In the genomic region with DNA sequence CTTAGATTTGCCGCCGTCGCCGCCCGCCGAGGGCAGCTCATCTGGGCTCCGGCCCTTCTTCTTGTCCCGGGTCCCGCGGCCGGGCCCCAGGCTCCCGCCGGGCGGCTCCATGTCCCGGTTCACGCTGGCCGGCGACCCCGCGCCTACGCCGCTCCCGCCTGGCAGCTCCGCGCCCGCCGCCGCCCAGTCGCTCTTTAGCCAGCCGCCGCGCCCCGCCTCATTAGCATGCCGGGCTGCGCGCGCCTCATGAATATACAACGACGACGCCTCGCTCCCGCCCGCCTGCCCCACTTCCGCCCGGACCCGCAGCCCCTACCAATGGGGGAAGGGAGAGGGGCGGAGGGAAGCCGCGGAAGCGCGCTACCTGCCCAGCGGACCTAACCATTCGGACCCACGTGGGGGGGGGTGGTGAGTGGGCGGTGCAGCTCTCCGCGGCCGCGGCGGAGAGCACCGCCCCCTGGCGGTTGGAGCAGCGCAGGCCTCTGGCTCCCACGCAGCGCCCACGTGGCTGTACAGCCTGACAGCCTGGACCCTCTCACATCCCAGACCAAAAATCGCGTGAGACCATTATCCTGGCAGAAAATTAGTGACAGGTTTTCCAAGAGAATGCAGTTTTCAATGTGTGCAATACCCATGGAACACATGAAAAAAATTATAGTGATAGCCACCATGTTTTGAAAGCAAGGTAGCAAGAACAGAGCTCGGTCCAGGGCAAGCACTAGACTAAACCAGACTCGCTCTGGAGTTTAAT, we compare ENCODE assay signal across 1 cellular context.
TF ChIP-seq lines count a peak whose summit lies in the region.

A gene (minus strand): TSS at position 197 of the 751 bp plus-strand sequence. CDS start 86 bp downstream, at position 111.

TF ChIP-seq in HepG2, 621 proteins besides CTCF, POLR2A, EP300 and RAD21 (continued from another document and continues in another):
- TF ChIP-seq, protein P1, sequence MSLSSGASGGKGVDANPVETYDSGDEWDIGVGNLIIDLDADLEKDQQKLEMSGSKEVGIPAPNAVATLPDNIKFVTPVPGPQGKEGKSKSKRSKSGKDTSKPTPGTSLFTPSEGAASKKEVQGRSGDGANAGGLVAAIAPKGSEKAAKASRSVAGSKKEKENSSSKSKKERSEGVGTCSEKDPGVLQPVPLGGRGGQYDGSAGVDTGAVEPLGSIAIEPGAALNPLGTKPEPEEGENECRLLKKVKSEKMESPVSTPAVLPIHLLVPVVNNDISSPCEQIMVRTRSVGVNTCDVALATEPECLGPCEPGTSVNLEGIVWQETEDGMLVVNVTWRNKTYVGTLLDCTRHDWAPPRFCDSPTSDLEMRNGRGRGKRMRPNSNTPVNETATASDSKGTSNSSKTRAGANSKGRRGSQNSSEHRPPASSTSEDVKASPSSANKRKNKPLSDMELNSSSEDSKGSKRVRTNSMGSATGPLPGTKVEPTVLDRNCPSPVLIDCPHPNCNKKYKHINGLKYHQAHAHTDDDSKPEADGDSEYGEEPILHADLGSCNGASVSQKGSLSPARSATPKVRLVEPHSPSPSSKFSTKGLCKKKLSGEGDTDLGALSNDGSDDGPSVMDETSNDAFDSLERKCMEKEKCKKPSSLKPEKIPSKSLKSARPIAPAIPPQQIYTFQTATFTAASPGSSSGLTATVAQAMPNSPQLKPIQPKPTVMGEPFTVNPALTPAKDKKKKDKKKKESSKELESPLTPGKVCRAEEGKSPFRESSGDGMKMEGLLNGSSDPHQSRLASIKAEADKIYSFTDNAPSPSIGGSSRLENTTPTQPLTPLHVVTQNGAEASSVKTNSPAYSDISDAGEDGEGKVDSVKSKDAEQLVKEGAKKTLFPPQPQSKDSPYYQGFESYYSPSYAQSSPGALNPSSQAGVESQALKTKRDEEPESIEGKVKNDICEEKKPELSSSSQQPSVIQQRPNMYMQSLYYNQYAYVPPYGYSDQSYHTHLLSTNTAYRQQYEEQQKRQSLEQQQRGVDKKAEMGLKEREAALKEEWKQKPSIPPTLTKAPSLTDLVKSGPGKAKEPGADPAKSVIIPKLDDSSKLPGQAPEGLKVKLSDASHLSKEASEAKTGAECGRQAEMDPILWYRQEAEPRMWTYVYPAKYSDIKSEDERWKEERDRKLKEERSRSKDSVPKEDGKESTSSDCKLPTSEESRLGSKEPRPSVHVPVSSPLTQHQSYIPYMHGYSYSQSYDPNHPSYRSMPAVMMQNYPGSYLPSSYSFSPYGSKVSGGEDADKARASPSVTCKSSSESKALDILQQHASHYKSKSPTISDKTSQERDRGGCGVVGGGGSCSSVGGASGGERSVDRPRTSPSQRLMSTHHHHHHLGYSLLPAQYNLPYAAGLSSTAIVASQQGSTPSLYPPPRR (CRISPR knock-in tag; IDR thresholded peaks at IDR 0.05; ENCODE audit: borderline replicate concordance), result peak; percentile 59; the same call in 1 of the 2 replicates
- no peak for TF ChIP-seq EZH2 (conservative IDR thresholded peaks at IDR 0.05; ENCODE audit: low read depth, low read length)
- no peak for TF ChIP-seq ZNF274 (CRISPR knock-in tag; IDR thresholded peaks at IDR 0.05)
- TF ChIP-seq, protein P2, sequence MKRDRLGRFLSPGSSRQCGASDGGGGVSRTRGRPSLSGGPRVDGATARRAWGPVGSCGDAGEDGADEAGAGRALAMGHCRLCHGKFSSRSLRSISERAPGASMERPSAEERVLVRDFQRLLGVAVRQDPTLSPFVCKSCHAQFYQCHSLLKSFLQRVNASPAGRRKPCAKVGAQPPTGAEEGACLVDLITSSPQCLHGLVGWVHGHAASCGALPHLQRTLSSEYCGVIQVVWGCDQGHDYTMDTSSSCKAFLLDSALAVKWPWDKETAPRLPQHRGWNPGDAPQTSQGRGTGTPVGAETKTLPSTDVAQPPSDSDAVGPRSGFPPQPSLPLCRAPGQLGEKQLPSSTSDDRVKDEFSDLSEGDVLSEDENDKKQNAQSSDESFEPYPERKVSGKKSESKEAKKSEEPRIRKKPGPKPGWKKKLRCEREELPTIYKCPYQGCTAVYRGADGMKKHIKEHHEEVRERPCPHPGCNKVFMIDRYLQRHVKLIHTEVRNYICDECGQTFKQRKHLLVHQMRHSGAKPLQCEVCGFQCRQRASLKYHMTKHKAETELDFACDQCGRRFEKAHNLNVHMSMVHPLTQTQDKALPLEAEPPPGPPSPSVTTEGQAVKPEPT (CRISPR knock-in tag; IDR thresholded peaks at IDR 0.05; ENCODE audit: low read depth), result 0 out of 2 replicates have a peak, but pooled peaks have one; percentile 40
- TF ChIP-seq, protein P3, sequence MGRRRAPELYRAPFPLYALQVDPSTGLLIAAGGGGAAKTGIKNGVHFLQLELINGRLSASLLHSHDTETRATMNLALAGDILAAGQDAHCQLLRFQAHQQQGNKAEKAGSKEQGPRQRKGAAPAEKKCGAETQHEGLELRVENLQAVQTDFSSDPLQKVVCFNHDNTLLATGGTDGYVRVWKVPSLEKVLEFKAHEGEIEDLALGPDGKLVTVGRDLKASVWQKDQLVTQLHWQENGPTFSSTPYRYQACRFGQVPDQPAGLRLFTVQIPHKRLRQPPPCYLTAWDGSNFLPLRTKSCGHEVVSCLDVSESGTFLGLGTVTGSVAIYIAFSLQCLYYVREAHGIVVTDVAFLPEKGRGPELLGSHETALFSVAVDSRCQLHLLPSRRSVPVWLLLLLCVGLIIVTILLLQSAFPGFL (CRISPR knock-in tag; IDR thresholded peaks at IDR 0.05), result no peak
- 0 out of 2 replicates have a peak, but pooled peaks have one; percentile 25 for TF ChIP-seq MIER2 (CRISPR knock-in tag; IDR thresholded peaks at IDR 0.05)
- 0 out of 2 replicates have a peak, but pooled peaks have one; percentile 6 for TF ChIP-seq CEBPG (CRISPR knock-in tag; IDR thresholded peaks at IDR 0.05)
- TF ChIP-seq, protein P4, sequence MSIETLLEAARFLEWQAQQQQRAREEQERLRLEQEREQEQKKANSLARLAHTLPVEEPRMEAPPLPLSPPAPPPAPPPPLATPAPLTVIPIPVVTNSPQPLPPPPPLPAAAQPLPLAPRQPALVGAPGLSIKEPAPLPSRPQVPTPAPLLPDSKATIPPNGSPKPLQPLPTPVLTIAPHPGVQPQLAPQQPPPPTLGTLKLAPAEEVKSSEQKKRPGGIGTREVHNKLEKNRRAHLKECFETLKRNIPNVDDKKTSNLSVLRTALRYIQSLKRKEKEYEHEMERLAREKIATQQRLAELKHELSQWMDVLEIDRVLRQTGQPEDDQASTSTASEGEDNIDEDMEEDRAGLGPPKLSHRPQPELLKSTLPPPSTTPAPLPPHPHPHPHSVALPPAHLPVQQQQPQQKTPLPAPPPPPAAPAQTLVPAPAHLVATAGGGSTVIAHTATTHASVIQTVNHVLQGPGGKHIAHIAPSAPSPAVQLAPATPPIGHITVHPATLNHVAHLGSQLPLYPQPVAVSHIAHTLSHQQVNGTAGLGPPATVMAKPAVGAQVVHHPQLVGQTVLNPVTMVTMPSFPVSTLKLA (IDR thresholded peaks at IDR 0.05), result peak; percentile 93
- TF ChIP-seq ZNF816 (CRISPR knock-in tag; IDR thresholded peaks at IDR 0.05; ENCODE audit: borderline replicate concordance), result no peak; the same call in 1 of the 2 replicates
- 0 out of 2 replicates have a peak, but pooled peaks have one; percentile 25 for TF ChIP-seq ZSCAN29 (CRISPR knock-in tag; conservative IDR thresholded peaks at IDR 0.05)
- TF ChIP-seq, protein P5, sequence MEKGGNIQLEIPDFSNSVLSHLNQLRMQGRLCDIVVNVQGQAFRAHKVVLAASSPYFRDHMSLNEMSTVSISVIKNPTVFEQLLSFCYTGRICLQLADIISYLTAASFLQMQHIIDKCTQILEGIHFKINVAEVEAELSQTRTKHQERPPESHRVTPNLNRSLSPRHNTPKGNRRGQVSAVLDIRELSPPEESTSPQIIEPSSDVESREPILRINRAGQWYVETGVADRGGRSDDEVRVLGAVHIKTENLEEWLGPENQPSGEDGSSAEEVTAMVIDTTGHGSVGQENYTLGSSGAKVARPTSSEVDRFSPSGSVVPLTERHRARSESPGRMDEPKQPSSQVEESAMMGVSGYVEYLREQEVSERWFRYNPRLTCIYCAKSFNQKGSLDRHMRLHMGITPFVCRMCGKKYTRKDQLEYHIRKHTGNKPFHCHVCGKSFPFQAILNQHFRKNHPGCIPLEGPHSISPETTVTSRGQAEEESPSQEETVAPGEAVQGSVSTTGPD (CRISPR knock-in tag; IDR thresholded peaks at IDR 0.05), result no peak
- TF ChIP-seq, protein P6, sequence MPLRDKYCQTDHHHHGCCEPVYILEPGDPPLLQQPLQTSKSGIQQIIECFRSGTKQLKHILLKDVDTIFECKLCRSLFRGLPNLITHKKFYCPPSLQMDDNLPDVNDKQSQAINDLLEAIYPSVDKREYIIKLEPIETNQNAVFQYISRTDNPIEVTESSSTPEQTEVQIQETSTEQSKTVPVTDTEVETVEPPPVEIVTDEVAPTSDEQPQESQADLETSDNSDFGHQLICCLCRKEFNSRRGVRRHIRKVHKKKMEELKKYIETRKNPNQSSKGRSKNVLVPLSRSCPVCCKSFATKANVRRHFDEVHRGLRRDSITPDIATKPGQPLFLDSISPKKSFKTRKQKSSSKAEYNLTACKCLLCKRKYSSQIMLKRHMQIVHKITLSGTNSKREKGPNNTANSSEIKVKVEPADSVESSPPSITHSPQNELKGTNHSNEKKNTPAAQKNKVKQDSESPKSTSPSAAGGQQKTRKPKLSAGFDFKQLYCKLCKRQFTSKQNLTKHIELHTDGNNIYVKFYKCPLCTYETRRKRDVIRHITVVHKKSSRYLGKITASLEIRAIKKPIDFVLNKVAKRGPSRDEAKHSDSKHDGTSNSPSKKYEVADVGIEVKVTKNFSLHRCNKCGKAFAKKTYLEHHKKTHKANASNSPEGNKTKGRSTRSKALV (CRISPR knock-in tag; IDR thresholded peaks at IDR 0.05), result no peak
- TF ChIP-seq ZC3H13 (CRISPR knock-in tag; IDR thresholded peaks at IDR 0.05), result no peak
- peak; percentile 61 for TF ChIP-seq ELF3 (CRISPR knock-in tag; IDR thresholded peaks at IDR 0.05)
- peak; percentile 80 for TF ChIP-seq ERF (CRISPR knock-in tag; IDR thresholded peaks at IDR 0.05)
- TF ChIP-seq TRIM24 (CRISPR knock-in tag; IDR thresholded peaks at IDR 0.05), result no peak
- TF ChIP-seq NRL (CRISPR knock-in tag; IDR thresholded peaks at IDR 0.05; ENCODE audit: borderline replicate concordance), result peak; percentile 13; the same call in 1 of the 2 replicates
- TF ChIP-seq ZNF160 (CRISPR knock-in tag; IDR thresholded peaks at IDR 0.05), result peak; percentile 58; the same call in 1 of the 2 replicates
- TF ChIP-seq, protein P7, sequence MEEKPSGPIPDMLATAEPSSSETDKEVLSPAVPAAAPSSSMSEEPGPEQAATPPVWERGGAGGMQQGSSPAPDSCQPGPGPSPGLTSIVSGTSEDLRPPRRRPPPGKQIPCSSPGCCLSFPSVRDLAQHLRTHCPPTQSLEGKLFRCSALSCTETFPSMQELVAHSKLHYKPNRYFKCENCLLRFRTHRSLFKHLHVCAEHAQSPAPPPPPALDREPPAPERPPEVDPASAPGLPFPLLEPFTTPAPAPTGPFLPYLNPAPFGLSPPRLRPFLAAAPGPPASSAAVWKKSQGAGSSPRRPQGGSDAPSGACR (CRISPR knock-in tag; IDR thresholded peaks at IDR 0.05), result 0 out of 2 replicates have a peak, but pooled peaks have one; percentile 25
- TF ChIP-seq, protein P8, sequence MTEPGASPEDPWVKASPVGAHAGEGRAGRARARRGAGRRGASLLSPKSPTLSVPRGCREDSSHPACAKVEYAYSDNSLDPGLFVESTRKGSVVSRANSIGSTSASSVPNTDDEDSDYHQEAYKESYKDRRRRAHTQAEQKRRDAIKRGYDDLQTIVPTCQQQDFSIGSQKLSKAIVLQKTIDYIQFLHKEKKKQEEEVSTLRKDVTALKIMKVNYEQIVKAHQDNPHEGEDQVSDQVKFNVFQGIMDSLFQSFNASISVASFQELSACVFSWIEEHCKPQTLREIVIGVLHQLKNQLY (CRISPR knock-in tag; IDR thresholded peaks at IDR 0.05), result peak; percentile 99
- no peak for TF ChIP-seq ZNF256 (CRISPR knock-in tag; conservative IDR thresholded peaks at IDR 0.05)
- TF ChIP-seq ZBTB38 (CRISPR knock-in tag; IDR thresholded peaks at IDR 0.05), result no peak; the same call in 1 of the 2 replicates
- TF ChIP-seq ZNF652 (CRISPR knock-in tag; IDR thresholded peaks at IDR 0.05; ENCODE audit: borderline replicate concordance, low read depth), result no peak
- TF ChIP-seq, protein P9, sequence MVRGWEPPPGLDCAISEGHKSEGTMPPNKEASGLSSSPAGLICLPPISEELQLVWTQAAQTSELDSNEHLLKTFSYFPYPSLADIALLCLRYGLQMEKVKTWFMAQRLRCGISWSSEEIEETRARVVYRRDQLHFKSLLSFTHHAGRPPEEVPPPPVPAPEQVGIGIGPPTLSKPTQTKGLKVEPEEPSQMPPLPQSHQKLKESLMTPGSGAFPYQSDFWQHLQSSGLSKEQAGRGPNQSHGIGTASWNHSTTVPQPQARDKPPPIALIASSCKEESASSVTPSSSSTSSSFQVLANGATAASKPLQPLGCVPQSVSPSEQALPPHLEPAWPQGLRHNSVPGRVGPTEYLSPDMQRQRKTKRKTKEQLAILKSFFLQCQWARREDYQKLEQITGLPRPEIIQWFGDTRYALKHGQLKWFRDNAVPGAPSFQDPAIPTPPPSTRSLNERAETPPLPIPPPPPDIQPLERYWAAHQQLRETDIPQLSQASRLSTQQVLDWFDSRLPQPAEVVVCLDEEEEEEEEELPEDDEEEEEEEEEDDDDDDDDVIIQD (CRISPR knock-in tag; IDR thresholded peaks at IDR 0.05; ENCODE audit: low read depth), result peak; percentile 70
- TF ChIP-seq SMARCC2 (IDR thresholded peaks at IDR 0.05), result no peak
- TF ChIP-seq ZNF7 (CRISPR knock-in tag; IDR thresholded peaks at IDR 0.05), result no peak
- TF ChIP-seq, protein P10, sequence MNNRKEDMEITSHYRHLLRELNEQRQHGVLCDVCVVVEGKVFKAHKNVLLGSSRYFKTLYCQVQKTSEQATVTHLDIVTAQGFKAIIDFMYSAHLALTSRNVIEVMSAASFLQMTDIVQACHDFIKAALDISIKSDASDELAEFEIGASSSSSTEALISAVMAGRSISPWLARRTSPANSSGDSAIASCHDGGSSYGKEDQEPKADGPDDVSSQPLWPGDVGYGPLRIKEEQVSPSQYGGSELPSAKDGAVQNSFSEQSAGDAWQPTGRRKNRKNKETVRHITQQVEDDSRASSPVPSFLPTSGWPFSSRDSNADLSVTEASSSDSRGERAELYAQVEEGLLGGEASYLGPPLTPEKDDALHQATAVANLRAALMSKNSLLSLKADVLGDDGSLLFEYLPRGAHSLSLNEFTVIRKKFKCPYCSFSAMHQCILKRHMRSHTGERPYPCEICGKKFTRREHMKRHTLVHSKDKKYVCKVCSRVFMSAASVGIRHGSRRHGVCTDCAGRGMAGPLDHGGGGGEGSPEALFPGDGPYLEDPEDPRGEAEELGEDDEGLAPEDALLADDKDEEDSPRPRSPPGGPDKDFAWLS (CRISPR knock-in tag; IDR thresholded peaks at IDR 0.05; ENCODE audit: borderline replicate concordance), result no peak
- TF ChIP-seq, protein P11, sequence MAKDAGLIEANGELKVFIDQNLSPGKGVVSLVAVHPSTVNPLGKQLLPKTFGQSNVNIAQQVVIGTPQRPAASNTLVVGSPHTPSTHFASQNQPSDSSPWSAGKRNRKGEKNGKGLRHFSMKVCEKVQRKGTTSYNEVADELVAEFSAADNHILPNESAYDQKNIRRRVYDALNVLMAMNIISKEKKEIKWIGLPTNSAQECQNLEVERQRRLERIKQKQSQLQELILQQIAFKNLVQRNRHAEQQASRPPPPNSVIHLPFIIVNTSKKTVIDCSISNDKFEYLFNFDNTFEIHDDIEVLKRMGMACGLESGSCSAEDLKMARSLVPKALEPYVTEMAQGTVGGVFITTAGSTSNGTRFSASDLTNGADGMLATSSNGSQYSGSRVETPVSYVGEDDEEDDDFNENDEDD (CRISPR knock-in tag; IDR thresholded peaks at IDR 0.05; ENCODE audit: borderline replicate concordance), result peak; percentile 86; the same call in 1 of the 2 replicates
- no peak for TF ChIP-seq REL (CRISPR knock-in tag; conservative IDR thresholded peaks at IDR 0.05)
- peak; percentile 68; the same call in 1 of the 2 replicates for TF ChIP-seq ZNF564 (CRISPR knock-in tag; IDR thresholded peaks at IDR 0.05)
- peak; percentile 46; the same call in 1 of the 2 replicates for TF ChIP-seq KMT2A (CRISPR knock-in tag; IDR thresholded peaks at IDR 0.05)
- TF ChIP-seq RARG (CRISPR knock-in tag; IDR thresholded peaks at IDR 0.05; ENCODE audit: low read depth), result no peak
